In the genomic region with DNA sequence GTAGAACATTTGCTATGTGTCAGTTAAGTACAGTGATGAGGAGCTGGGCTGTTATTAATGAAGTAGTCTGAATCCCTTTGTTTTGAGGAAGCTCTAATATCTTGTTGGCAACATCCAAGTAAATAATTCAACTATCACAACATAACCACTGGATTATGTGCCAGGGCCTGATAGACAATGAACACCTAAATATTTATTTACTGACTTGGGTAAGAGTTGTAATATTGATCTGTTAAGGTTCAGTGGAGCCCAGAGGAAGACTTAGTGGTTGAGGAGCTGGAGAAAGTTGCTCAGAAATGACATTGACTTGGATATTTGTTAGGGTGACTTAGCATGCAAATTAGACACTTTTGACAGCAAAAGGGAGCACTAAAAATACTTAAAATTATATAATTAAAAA, we compare ENCODE assay signal across 11 cellular contexts.
"Had no signal": no experiment of that assay in that cellular context is flagged by ENCODE, and none has a peak within 500 bp of the region (broad histone marks: within the 10 kb centered on the region; RNA-seq: fewer than 3 reads in every experiment).

No MANE protein-coding gene starts in this region.

- H3K36me3 ChIP-seq: HAP-1 had no signal

- H3K4me2 ChIP-seq: GM23338 had no signal

- H3K9me3 ChIP-seq: HAP-1 had no signal

- H2AFZ ChIP-seq: GM23248, GM23338 had no signal

- ATAC-seq: GM23338, HCT116 had no signal

- H3K4me1 ChIP-seq: HAP-1 had no signal

- H3K9ac ChIP-seq: GM23248 had no signal

- DNase-seq: GM23248, GOT3, H7, H9, HCEC 1CT, HFFc6 had no signal

- H3K27ac ChIP-seq: GM23248 had no signal

- H3K4me3 ChIP-seq: GM23248, GM23338, HAP-1 had no signal

- FAIRE-seq: H1, H54 had no signal
